8 cellular contexts compared by ENCODE assay signal in the genomic region with DNA sequence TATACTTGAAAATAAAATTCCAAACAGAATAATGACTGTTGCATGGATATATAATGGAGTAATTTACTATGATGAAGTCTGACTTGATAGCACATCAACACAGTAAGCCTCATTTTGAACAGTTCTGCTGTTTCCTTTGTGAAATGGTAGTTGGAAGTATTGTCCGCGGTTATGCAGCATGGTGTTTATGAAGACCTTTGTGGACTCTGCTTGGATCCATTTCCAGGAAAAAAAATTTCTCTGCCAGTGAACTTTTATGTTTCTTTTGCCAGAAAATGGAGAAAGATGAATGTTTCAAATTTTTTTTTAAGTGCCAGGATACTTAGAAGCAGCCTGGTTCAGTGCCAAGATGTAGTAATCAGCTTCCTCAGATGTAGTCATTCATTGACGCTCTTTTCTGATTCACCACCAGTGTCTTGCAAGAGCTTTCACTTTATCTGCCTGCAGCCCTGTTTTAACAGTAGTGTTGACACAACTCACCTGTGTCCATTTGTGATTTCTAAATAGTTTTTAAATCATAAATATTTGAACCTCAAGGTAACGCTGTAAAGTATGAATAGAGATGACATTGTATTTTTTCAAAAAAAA.
DNase-seq lines count a peak whose midpoint lies in the region; ATAC-seq and TF ChIP-seq lines count a peak whose summit lies in the region.

No MANE protein-coding gene starts in this region.

- peaks cover 0 to 1% of the 10 kb centered on the region in 2 donors for H3K36me3 Mint-ChIP-seq in activated T-cell treated with anti-CD3 and anti-CD28 coated beads, Interleukin-2, amount 50 U/mL, for 72 hours (ENCODE audit: insufficient read depth in 2 of 2)
- H3K36me3 Mint-ChIP-seq in activated T-cell treated with anti-CD3 and anti-CD28 coated beads, Interleukin-2, amount 50 U/mL, for 24 hours (ENCODE audit: low read depth), result no peaks in the 10 kb centered on the region
- no peaks in the 10 kb centered on the region for H3K36me3 Mint-ChIP-seq in activated T-helper 17 cell treated with anti-CD3 and anti-CD28 coated beads, Interleukin-2, amount 50 U/mL, for 72 hours (ENCODE audit: low read depth)

- no peaks in the 10 kb centered on the region for H3K27me3 ChIP-seq in SK-N-SH (ENCODE audit: insufficient read depth)
- H3K27me3 ChIP-seq in foreskin keratinocyte, result no peaks in the 10 kb centered on the region
- H3K27me3 ChIP-seq in smooth muscle cell (ENCODE audit: low read depth), result no peaks in the 10 kb centered on the region
- no peaks in the 10 kb centered on the region for H3K27me3 ChIP-seq in effector memory CD4-positive, alpha-beta T cell (replicated peaks; ENCODE audit: control insufficient read depth, insufficient read depth, low read length, poor library complexity, severe bottlenecking)

- H3K27ac ChIP-seq in SK-N-SH (ENCODE audit: low read depth in 2 of 2, low read length in 1 of 2) (peak overlapping the region; percentile 23 to 94), foreskin keratinocyte (no peak overlapping the region), smooth muscle cell (ENCODE audit: low read depth) (peak overlapping the region; percentile 16)
- H3K27ac ChIP-seq in effector memory CD4-positive, alpha-beta T cell (ENCODE audit: insufficient read depth, low read length, poor library complexity, severe bottlenecking), result no peak overlapping the region

- peak in 1 of 2 donors; percentile 14 for DNase-seq in activated T-cell treated with anti-CD3 and anti-CD28 coated beads, Interleukin-2, amount 50 U/mL, for 72 hours
- no peak for DNase-seq in activated T-cell treated with anti-CD3 and anti-CD28 coated beads, Interleukin-2, amount 50 U/mL, for 24 hours
- DNase-seq in SK-N-SH (no peak), foreskin keratinocyte (peak; percentile 70 to 84), smooth muscle cell (lab: John Stamatoyannopoulos, UW; ENCODE audit: unreplicated experiment) (no peak), NCI-H526 treated with DMSO at 0.1 percent for 48 hours (lab: John Stamatoyannopoulos, UW) (no peak)
- DNase-seq in effector memory CD4-positive, alpha-beta T cell, result no peak

- peak overlapping the region in 1 of 2 donors; percentile 39 for H3K4me3 Mint-ChIP-seq in activated T-cell treated with anti-CD3 and anti-CD28 coated beads, Interleukin-2, amount 50 U/mL, for 72 hours
- no peak overlapping the region for H3K4me3 Mint-ChIP-seq in activated T-cell treated with anti-CD3 and anti-CD28 coated beads, Interleukin-2, amount 50 U/mL, for 24 hours
- H3K4me3 Mint-ChIP-seq in activated T-helper 17 cell treated with anti-CD3 and anti-CD28 coated beads, Interleukin-2, amount 50 U/mL, for 72 hours, result no peak overlapping the region

- H3K9me3 ChIP-seq in SK-N-SH (no peaks in the 10 kb centered on the region; the same call in 1 of the 2 replicates), smooth muscle cell (replicated peaks; ENCODE audit: low read depth) (no peaks in the 10 kb centered on the region)
- no peaks in the 10 kb centered on the region for H3K9me3 ChIP-seq in effector memory CD4-positive, alpha-beta T cell (ENCODE audit: control insufficient read depth, low read length)

- H3K4me1 ChIP-seq in SK-N-SH (ENCODE audit: control insufficient read depth in 1 of 2, insufficient read depth in 2 of 2, low read depth in 1 of 2, low read length in 1 of 2) (peaks cover 7 to 18% of the 10 kb centered on the region in 2 experiments; a peak in 3 of 4 replicates), foreskin keratinocyte (no peaks in the 10 kb centered on the region), smooth muscle cell (ENCODE audit: low read depth) (no peaks in the 10 kb centered on the region)
- H3K4me1 ChIP-seq in effector memory CD4-positive, alpha-beta T cell (ENCODE audit: control insufficient read depth, insufficient read depth, low read length, poor library complexity, severe bottlenecking), result no peaks in the 10 kb centered on the region

- peaks cover 3% of the 10 kb centered on the region for H3F3A ChIP-seq in SK-N-SH (replicated peaks; ENCODE audit: insufficient read depth)
- peaks cover 5% of the 10 kb centered on the region for H3F3A ChIP-seq in smooth muscle cell (ENCODE audit: low read depth)

- no peaks in the 10 kb centered on the region for H3K79me2 ChIP-seq in SK-N-SH (ENCODE audit: insufficient read depth)
- H3K79me2 ChIP-seq in smooth muscle cell (ENCODE audit: low read depth), result no peaks in the 10 kb centered on the region

- H3K27ac Mint-ChIP-seq in activated T-cell treated with anti-CD3 and anti-CD28 coated beads, Interleukin-2, amount 50 U/mL, for 72 hours, result no peak overlapping the region
- H3K27ac Mint-ChIP-seq in activated T-cell treated with anti-CD3 and anti-CD28 coated beads, Interleukin-2, amount 50 U/mL, for 24 hours, result no peak overlapping the region
- H3K27ac Mint-ChIP-seq in activated T-helper 17 cell treated with anti-CD3 and anti-CD28 coated beads, Interleukin-2, amount 50 U/mL, for 72 hours, result no peak overlapping the region

- H3K27me3 Mint-ChIP-seq in activated T-cell treated with anti-CD3 and anti-CD28 coated beads, Interleukin-2, amount 50 U/mL, for 72 hours (ENCODE audit: low read depth), result no peaks in the 10 kb centered on the region
- no peaks in the 10 kb centered on the region for H3K27me3 Mint-ChIP-seq in activated T-cell treated with anti-CD3 and anti-CD28 coated beads, Interleukin-2, amount 50 U/mL, for 24 hours
- peaks cover 12% of the 10 kb centered on the region for H3K27me3 Mint-ChIP-seq in activated T-helper 17 cell treated with anti-CD3 and anti-CD28 coated beads, Interleukin-2, amount 50 U/mL, for 72 hours

- H4K20me1 ChIP-seq in SK-N-SH (ENCODE audit: insufficient read depth) (no peaks in the 10 kb centered on the region), smooth muscle cell (ENCODE audit: low read depth) (no peaks in the 10 kb centered on the region)

- H3K9me3 Mint-ChIP-seq in activated T-cell treated with anti-CD3 and anti-CD28 coated beads, Interleukin-2, amount 50 U/mL, for 72 hours, result no peaks in the 10 kb centered on the region
- H3K9me3 Mint-ChIP-seq in activated T-cell treated with anti-CD3 and anti-CD28 coated beads, Interleukin-2, amount 50 U/mL, for 24 hours, result no peaks in the 10 kb centered on the region
- no peaks in the 10 kb centered on the region for H3K9me3 Mint-ChIP-seq in activated T-helper 17 cell treated with anti-CD3 and anti-CD28 coated beads, Interleukin-2, amount 50 U/mL, for 72 hours

- TF ChIP-seq CTCF in SK-N-SH (IDR thresholded peaks at IDR 0.05), result no peak
- TF ChIP-seq CTCF in foreskin keratinocyte (conservative IDR thresholded peaks at IDR 0.05), result no peak
- TF ChIP-seq CTCF in smooth muscle cell (IDR thresholded peaks at IDR 0.05; ENCODE audit: borderline replicate concordance, insufficient read depth, poor library complexity, severe bottlenecking), result no peak

- H3K4me3 ChIP-seq in SK-N-SH (ENCODE audit: low read depth in 2 of 2, low read length in 1 of 2), result peak overlapping the region; percentile 5 to 18
- H3K4me3 ChIP-seq in smooth muscle cell, result no peak overlapping the region
- no peak overlapping the region for H3K4me3 ChIP-seq in effector memory CD4-positive, alpha-beta T cell (ENCODE audit: insufficient read depth, low read depth, low read length, poor library complexity, severe bottlenecking)

- no peak overlapping the region for H3K9ac ChIP-seq in SK-N-SH
- H3K9ac ChIP-seq in smooth muscle cell (ENCODE audit: low read depth), result no peak overlapping the region

- TF ChIP-seq EP300 in SK-N-SH (IDR thresholded peaks at IDR 0.05; ENCODE audit: borderline replicate concordance in 1 of 2, low read depth in 1 of 2, low read length in 1 of 2), result no peak

- CTCF ChIA-PET in SK-N-SH (lab: Yijun Ruan, JAX), result interaction anchor here (0.7 kb wide), 2 partner anchors 22 to 258 kb away, joined by 3 to 4 read pairs; partner anchors contain the start of gene SDK1

- peak; percentile 70 to 82 for ATAC-seq in activated T-cell treated with anti-CD3 and anti-CD28 coated beads, Interleukin-2, amount 50 U/mL, for 72 hours (replicated peaks in 1 of 2)
- peak; percentile 73 for ATAC-seq in foreskin keratinocyte
- no peak for ATAC-seq in activated T-helper 17 cell treated with anti-CD3 and anti-CD28 coated beads, Interleukin-2, amount 50 U/mL, for 72 hours (replicated peaks)

- H3K4me2 ChIP-seq in SK-N-SH (no peak overlapping the region; the same call in none of the 2 replicates), smooth muscle cell (peak overlapping the region; percentile 53)

- no peaks in the 10 kb centered on the region for H3K9me2 ChIP-seq in SK-N-SH

- H2AFZ ChIP-seq in SK-N-SH (ENCODE audit: low read depth) (peak overlapping the region; percentile 54; the same call in 1 of the 2 replicates), smooth muscle cell (ENCODE audit: low read depth) (peak overlapping the region; percentile 70)

- TF ChIP-seq RAD21 in SK-N-SH (IDR thresholded peaks at IDR 0.05; ENCODE audit: low read length), result no peak

- POLR2A ChIA-PET in SK-N-SH (lab: Yijun Ruan, JAX), result no interaction called here

- H3K4me1 Mint-ChIP-seq in activated T-cell treated with anti-CD3 and anti-CD28 coated beads, Interleukin-2, amount 50 U/mL, for 72 hours (ENCODE audit: low read depth), result peaks cover 11% of the 10 kb centered on the region
- H3K4me1 Mint-ChIP-seq in activated T-cell treated with anti-CD3 and anti-CD28 coated beads, Interleukin-2, amount 50 U/mL, for 24 hours (ENCODE audit: low read depth), result peaks cover 10% of the 10 kb centered on the region
- H3K4me1 Mint-ChIP-seq in activated T-helper 17 cell treated with anti-CD3 and anti-CD28 coated beads, Interleukin-2, amount 50 U/mL, for 72 hours, result no peaks in the 10 kb centered on the region

- 12% methylated on average over 4 of the region's 4 CpGs for WGBS in SK-N-SH (ENCODE audit: low lambda C conversion rate)
- 74% methylated on average over 4 of the region's 4 CpGs for WGBS in smooth muscle cell (ENCODE audit: low lambda C conversion rate)

- H3K36me3 ChIP-seq in SK-N-SH (replicated peaks in 1 of 2; ENCODE audit: control insufficient read depth in 1 of 2, insufficient read depth in 2 of 2, low read length in 1 of 2), result no peaks in the 10 kb centered on the region
- no peaks in the 10 kb centered on the region for H3K36me3 ChIP-seq in smooth muscle cell (ENCODE audit: low read depth)
- H3K36me3 ChIP-seq in effector memory CD4-positive, alpha-beta T cell (ENCODE audit: control insufficient read depth, insufficient read depth, low read length), result no peaks in the 10 kb centered on the region

TF ChIP-seq in SK-N-SH, 30 proteins besides CTCF, POLR2A, EP300 and RAD21 (continues in another document):
- TF ChIP-seq FOSL2 (IDR thresholded peaks at IDR 0.05; ENCODE audit: borderline replicate concordance, low read depth) (peak; percentile 29; the same call in 1 of the 2 replicates), MAX (IDR thresholded peaks at IDR 0.05; ENCODE audit: low read depth) (no peak), NRF1 (IDR thresholded peaks at IDR 0.05; ENCODE audit: low read depth, low read length) (no peak), TEAD4 (IDR thresholded peaks at IDR 0.05; ENCODE audit: borderline replicate concordance, insufficient read depth) (no peak), YY1 (IDR thresholded peaks at IDR 0.05; ENCODE audit: low read depth) (no peak)

Comparison
In these comparisons a context has a peak if more than half of its experiments do, and no peak if none do; other contexts are left out.
1. DNase-seq: peak in foreskin keratinocyte (2 of 2); none in activated T-cell treated with anti-CD3 and anti-CD28 coated beads, Interleukin-2, amount 50 U/mL, for 24 hours (single experiment), SK-N-SH (single experiment), smooth muscle cell (single experiment), NCI-H526 treated with DMSO at 0.1 percent for 48 hours (single experiment) and effector memory CD4-positive, alpha-beta T cell (0 of 3).
2. H3K27ac ChIP-seq: peak in SK-N-SH (2 of 2) and smooth muscle cell (single experiment); none in foreskin keratinocyte (single experiment) and effector memory CD4-positive, alpha-beta T cell (single experiment).
3. H3K4me3 ChIP-seq: peak in SK-N-SH (2 of 2); none in smooth muscle cell (single experiment) and effector memory CD4-positive, alpha-beta T cell (single experiment).